In genomic region chr22:47196881-47197701, GRCh38 we compare ENCODE assay signal across 19 cellular contexts.
DNase-seq lines count a peak whose midpoint lies in the region; ATAC-seq and TF ChIP-seq lines count a peak whose summit lies in the region.
"Had no signal": no experiment of that assay in that cellular context is flagged by ENCODE, and none has a peak within 500 bp of the region (broad histone marks: within the 10 kb centered on the region; RNA-seq: fewer than 3 reads in every experiment).

No MANE protein-coding gene starts in this region.

- POLR2A ChIA-PET in IMR-90 (lab: Charles Lee; ENCODE audit: unreplicated experiment) = no interaction called here

- H3K9me3 ChIP-seq in IMR-90 (ENCODE audit: control insufficient read depth, insufficient read depth, low read length) = no peaks in the 10 kb centered on the region
- H3K9me3 ChIP-seq: BLaER1, SJSA1 had no signal

- TF ChIP-seq CTCF in IMR-90 (conservative IDR thresholded peaks at IDR 0.05; ENCODE audit: low read depth, low read length) = no peak

- peak; percentile 44 for DNase-seq in activated CD8-positive, alpha-beta memory T cell treated with anti-CD3 and anti-CD28 coated beads for 24 hours
- no peak for DNase-seq in activated CD8-positive, alpha-beta memory T cell treated with anti-CD3 and anti-CD28 coated beads, Interleukin-2, amount 50 U/mL, for 4 hours
- DNase-seq in IMR-90 = no peak
- DNase-seq in left kidney (ENCODE audit: low read depth, low spot score) = peak; percentile 56
- peak; percentile 5 for DNase-seq in stimulated activated CD8-positive, alpha-beta memory T cell treated with anti-CD3 and anti-CD28 coated beads, Interleukin-4, amount 100 ng/mL, for 48 hours
- no peak for DNase-seq in LoVo (ENCODE audit: low spot score)
- DNase-seq: activated CD4-positive, alpha-beta T cell treated with anti-CD3 and anti-CD28 coated beads for 48 hours; anterior cingulate cortex; COR-L47; DND-41; Karpas-422; NCI-H1694 treated with DMSO at 0.1 percent for 48 hours; NCI-H2171; NCI-H524 had no signal

- no peak overlapping the region for H3K27ac ChIP-seq in IMR-90 (ENCODE audit: insufficient read depth, low read length)
- H3K27ac ChIP-seq: BLaER1, SJSA1 had no signal

- no peak overlapping the region for H4K91ac ChIP-seq in IMR-90 (ENCODE audit: insufficient read depth, low read depth, low read length)

- no peak overlapping the region for H3K4ac ChIP-seq in IMR-90 (ENCODE audit: low read depth, low read length)

- H3K4me3 ChIP-seq in IMR-90 (ENCODE audit: insufficient read depth, low read depth, low read length) = no peak overlapping the region
- H3K4me3 ChIP-seq: BLaER1, SJSA1 had no signal

- H3K18ac ChIP-seq in IMR-90 (ENCODE audit: low read depth, low read length) = no peak overlapping the region

- no peaks in the 10 kb centered on the region for H3K4me1 ChIP-seq in IMR-90 (ENCODE audit: control insufficient read depth, insufficient read depth, low read length)
- H3K4me1 ChIP-seq: BLaER1, SJSA1 had no signal

- dilution Hi-C loops in IMR-90 (cut with HindIII; ENCODE audit: low sequenced_read_pairs, unreplicated experiment) = no loop called here

- H4K5ac ChIP-seq in IMR-90 (ENCODE audit: low read depth, low read length) = no peak overlapping the region

- no peak overlapping the region for H2BK15ac ChIP-seq in IMR-90 (ENCODE audit: low read depth, low read length)

- WGBS in IMR-90 (ENCODE audit: extremely low coverage in 2 of 2, insufficient read length in 1 of 2), 2 experiments = 64% methylated on average over 7 of the region's 25 CpGs; no CpG with 5 or more reads in 1 of the 2 experiments

- in situ Hi-C loops in IMR-90 (cut with MboI; ENCODE audit: low sequenced_read_pairs) = no loop called here

- H3K23ac ChIP-seq in IMR-90 (ENCODE audit: low read depth, low read length) = no peak overlapping the region

- intact Hi-C loops in IMR-90 (cut with micrococcal nuclease) = no loop called here

- no peak overlapping the region for H2AK5ac ChIP-seq in IMR-90 (ENCODE audit: low read depth, low read length)

- no peak overlapping the region for H2BK20ac ChIP-seq in IMR-90 (ENCODE audit: low read depth, low read length)

- H3K9ac ChIP-seq in IMR-90 (ENCODE audit: low read depth, low read length) = no peak overlapping the region
- H3K9ac ChIP-seq: BLaER1 had no signal

- H3K56ac ChIP-seq in IMR-90 (ENCODE audit: extremely low read depth, insufficient read depth, low read length) = no peak overlapping the region

- TF ChIP-seq POLR2A in IMR-90 (IDR thresholded peaks at IDR 0.05; ENCODE audit: low read depth, low read length) = no peak

- H3K9me1 ChIP-seq in IMR-90 (ENCODE audit: insufficient read depth, low read length) = peaks cover 5% of the 10 kb centered on the region; the same call in 1 of the 2 replicates

- no TSS peak for BruUV-seq in IMR-90 (replicated peaks; lab: Mats Ljungman, UMichigan)

- H3K27me3 ChIP-seq in IMR-90 (ENCODE audit: control insufficient read depth, insufficient read depth, low read length) = peaks cover 7% of the 10 kb centered on the region; the same call in 1 of the 2 replicates
- H3K27me3 ChIP-seq: BLaER1, SJSA1 had no signal

- TF ChIP-seq RAD21 in IMR-90 (IDR thresholded peaks at IDR 0.05; ENCODE audit: low read length) = no peak

- H3K14ac ChIP-seq in IMR-90 (replicated peaks; ENCODE audit: low read depth, low read length) = no peak overlapping the region

- H2BK120ac ChIP-seq in IMR-90 (ENCODE audit: low read depth, low read length) = no peak overlapping the region

- H4K20me1 ChIP-seq in IMR-90 (ENCODE audit: insufficient read depth, low read length) = no peaks in the 10 kb centered on the region
- H4K20me1 ChIP-seq: BLaER1 had no signal

- H2AK9ac ChIP-seq in IMR-90 (replicated peaks; ENCODE audit: low read depth, low read length, poor library complexity) = no peak overlapping the region

- H3K36me3 ChIP-seq in IMR-90 (ENCODE audit: control insufficient read depth, insufficient read depth, low read length) = no peaks in the 10 kb centered on the region
- H3K36me3 ChIP-seq: BLaER1, SJSA1 had no signal

- no peak overlapping the region for H2BK5ac ChIP-seq in IMR-90 (ENCODE audit: low read depth, low read length, poor library complexity, severe bottlenecking)

- no peak overlapping the region for H4K8ac ChIP-seq in IMR-90 (ENCODE audit: low read depth in 2 of 2, low read length in 2 of 2)

- no peak overlapping the region for H2AFZ ChIP-seq in IMR-90 (replicated peaks; ENCODE audit: low read length, poor library complexity)

- H3K79me1 ChIP-seq in IMR-90 (ENCODE audit: low read depth in 1 of 2, low read length in 2 of 2) = no peaks in the 10 kb centered on the region

- CTCF ChIA-PET in IMR-90 (lab: Yijun Ruan, JAX) = no interaction called here

- no peak for ATAC-seq in IMR-90 (ENCODE audit: low read depth)
- no peak for ATAC-seq in GM21786 (IDR thresholded peaks at IDR 0.05; ENCODE audit: unreplicated experiment)
- no peak for ATAC-seq in HG03432 (IDR thresholded peaks at IDR 0.05; ENCODE audit: unreplicated experiment)
- ATAC-seq: Panc1 had no signal

- H3K4me2 ChIP-seq in IMR-90 (ENCODE audit: low read depth, low read length) = no peak overlapping the region
- H3K4me2 ChIP-seq: BLaER1 had no signal

TF ChIP-seq in IMR-90, 13 proteins besides CTCF, POLR2A, EP300 and RAD21:
- TF ChIP-seq MXI1 (IDR thresholded peaks at IDR 0.05; ENCODE audit: borderline replicate concordance, low read depth, low read length) (no peak), MAFK (IDR thresholded peaks at IDR 0.05; ENCODE audit: low read depth, low read length) (peak; percentile 64), CEBPB (IDR thresholded peaks at IDR 0.05; ENCODE audit: low read depth, low read length) (no peak)

Comparison
In these comparisons a context has a peak if more than half of its experiments do, and no peak if none do; other contexts are left out.
1. DNase-seq: peak in activated CD8-positive, alpha-beta memory T cell treated with anti-CD3 and anti-CD28 coated beads for 24 hours (single experiment), left kidney (single experiment) and stimulated activated CD8-positive, alpha-beta memory T cell treated with anti-CD3 and anti-CD28 coated beads, Interleukin-4, amount 100 ng/mL, for 48 hours (single experiment); none in activated CD8-positive, alpha-beta memory T cell treated with anti-CD3 and anti-CD28 coated beads, Interleukin-2, amount 50 U/mL, for 4 hours (single experiment), IMR-90 (single experiment) and LoVo (single experiment).